Comparison of ENCODE assay signal across 11 cellular contexts in the genomic region with DNA sequence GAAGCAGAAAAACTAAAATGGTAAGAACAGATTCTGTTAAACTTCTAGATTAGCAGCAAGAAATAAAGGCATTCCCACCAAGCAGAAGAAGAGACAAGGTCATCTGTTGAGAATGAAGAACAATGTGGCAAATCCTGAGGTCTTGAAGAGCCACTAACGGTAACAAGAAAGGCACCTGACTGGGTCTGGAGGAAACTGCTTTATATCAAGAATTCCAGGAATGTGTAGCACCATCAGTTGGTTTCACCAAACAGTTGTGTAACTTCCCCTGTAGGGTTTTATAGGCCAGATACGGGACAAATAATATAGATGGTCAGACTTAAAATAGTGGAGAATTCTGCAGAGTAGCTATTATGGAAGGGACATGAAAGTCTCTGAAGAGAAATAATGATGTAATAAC. TPM values are rescaled to one million over a fixed set of nuclear protein-coding genes. Genes with fewer than 3 reads are reported as not detected.
DNase-seq lines count a peak whose midpoint lies in the region; ATAC-seq and TF ChIP-seq lines count a peak whose summit lies in the region.
"Had no signal": no experiment of that assay in that cellular context is flagged by ENCODE, and none has a peak within 500 bp of the region (broad histone marks: within the 10 kb centered on the region; RNA-seq: fewer than 3 reads in every experiment).

No MANE protein-coding gene starts in this region.

- no peak overlapping the region for H2AK5ac ChIP-seq in trophoblast cell (ENCODE audit: low read length)

- H3K9me3 ChIP-seq in RWPE2 (ENCODE audit: severe bottlenecking) (no peaks in the 10 kb centered on the region), trophoblast cell (ENCODE audit: insufficient read depth, low read depth, low read length) (no peaks in the 10 kb centered on the region)
- H3K9me3 ChIP-seq: MG63 had no signal

- H3K27ac ChIP-seq in RWPE2 (ENCODE audit: poor library complexity, severe bottlenecking) (no peak overlapping the region), trophoblast cell (ENCODE audit: low read depth, low read length) (peak overlapping the region; percentile 39)

- H3K23ac ChIP-seq in trophoblast cell (ENCODE audit: low read length), result no peak overlapping the region

- H2BK120ac ChIP-seq in trophoblast cell (ENCODE audit: insufficient read depth, low read length, poor library complexity), result no peak overlapping the region

- H3K14ac ChIP-seq in trophoblast cell (ENCODE audit: low read length), result no peak overlapping the region

- H3K4me3 ChIP-seq in RWPE2 (ENCODE audit: severe bottlenecking) (no peak overlapping the region), fibroblast of villous mesenchyme (ENCODE audit: low read depth, low read length) (no peak overlapping the region), trophoblast cell (ENCODE audit: low read depth, low read length) (no peak overlapping the region)
- H3K4me3 ChIP-seq: MG63, skin epidermis had no signal

- H3K4ac ChIP-seq in trophoblast cell (ENCODE audit: low read depth, low read length), result no peak overlapping the region

- H3K27me3 ChIP-seq in RWPE2 (ENCODE audit: insufficient read depth, poor library complexity, severe bottlenecking) (no peaks in the 10 kb centered on the region), trophoblast cell (ENCODE audit: insufficient read depth, low read length) (no peaks in the 10 kb centered on the region)
- H3K27me3 ChIP-seq: MG63 had no signal

- H3K4me2 ChIP-seq in trophoblast cell (ENCODE audit: low read length), result no peak overlapping the region

- no peak overlapping the region for H3K18ac ChIP-seq in trophoblast cell (ENCODE audit: low read length)

- H2BK5ac ChIP-seq in trophoblast cell (ENCODE audit: low read depth, low read length, poor library complexity), result no peak overlapping the region

- peaks cover 3% of the 10 kb centered on the region for H3K79me1 ChIP-seq in trophoblast cell (ENCODE audit: low read length)

- H3K79me2 ChIP-seq in trophoblast cell (ENCODE audit: control insufficient read depth, insufficient read depth, low read length, poor library complexity), result no peaks in the 10 kb centered on the region

- H2AFZ ChIP-seq in trophoblast cell (ENCODE audit: insufficient read depth, low read length, poor library complexity), result no peak overlapping the region

- DNase-seq in H4 (ENCODE audit: low spot score) (peak; percentile 31), RWPE2 (ENCODE audit: low spot score) (no peak), fibroblast of villous mesenchyme (ENCODE audit: low read depth) (peak; percentile 50), trophoblast cell (peak; percentile 32 to 70), NCI-H2171 treated with DMSO at 0.1 percent for 48 hours (lab: John Stamatoyannopoulos, UW) (no peak)
- DNase-seq in activated CD4-positive, CD25-positive, alpha-beta regulatory T cell (lab: John Stamatoyannopoulos, UW), result no peak
- DNase-seq: DMS 273 treated with DMSO at 0.1 percent for 48 hours, MG63, NCI-H446 treated with DMSO at 0.1 percent for 48 hours had no signal

- no peak overlapping the region for H3K9ac ChIP-seq in trophoblast cell (ENCODE audit: low read length)

- H4K8ac ChIP-seq in trophoblast cell (ENCODE audit: low read depth, low read length), result no peak overlapping the region

- TF ChIP-seq CTCF in RWPE2 (IDR thresholded peaks at IDR 0.05; ENCODE audit: poor library complexity, severe bottlenecking) (no peak), fibroblast of villous mesenchyme (IDR thresholded peaks at IDR 0.05; ENCODE audit: insufficient read depth, low read depth, low read length) (no peak)

- no peak overlapping the region for H4K12ac ChIP-seq in trophoblast cell (ENCODE audit: low read depth, low read length)

- no peak overlapping the region for H2BK12ac ChIP-seq in trophoblast cell (ENCODE audit: low read length)

- H3K4me1 ChIP-seq in RWPE2 (ENCODE audit: insufficient read depth, poor library complexity, severe bottlenecking) (peaks cover 4% of the 10 kb centered on the region), trophoblast cell (ENCODE audit: control insufficient read depth in 1 of 2, insufficient read depth in 2 of 2, low read length in 2 of 2) (peaks cover 3 to 6% of the 10 kb centered on the region in 2 experiments)

- H3K36me3 ChIP-seq in RWPE2 (ENCODE audit: low read depth) (peaks cover 9% of the 10 kb centered on the region), trophoblast cell (ENCODE audit: control insufficient read depth in 1 of 2, insufficient read depth in 2 of 2, low read length in 2 of 2) (peaks cover 0 to 2% of the 10 kb centered on the region in 2 experiments)

- ATAC-seq in RWPE2 (ENCODE audit: low read depth) (peak; percentile 64; the same call in 1 of the 3 replicates), GM21717 (IDR thresholded peaks at IDR 0.05; ENCODE audit: unreplicated experiment) (no peak)

- no peak overlapping the region for H4K91ac ChIP-seq in trophoblast cell (ENCODE audit: low read depth, low read length)

- WGBS in trophoblast cell (ENCODE audit: extremely low coverage, insufficient coverage, insufficient read length), result no CpG with 5 or more reads among the region's 2 CpGs

RNA-seq across cellular contexts. Expression of a gene that starts 57.3 kb away (rescaled TPM):
- 26.1 and 32.4 TPM in 2 replicates for total RNA-seq in H4 (2014; rRNA removed; shearing (Covaris generic))
- total RNA-seq in fibroblast of villous mesenchyme, result 72.5 and 91.1 TPM in 2 replicates
- 17.3 and 18.4 TPM in 2 replicates for polyA plus RNA-seq in trophoblast cell (2013)

Comparison
In these comparisons a context has a peak if more than half of its experiments do, and no peak if none do; other contexts are left out.
1. DNase-seq: peak in H4 (single experiment), fibroblast of villous mesenchyme (single experiment) and trophoblast cell (2 of 2); none in RWPE2 (single experiment), NCI-H2171 treated with DMSO at 0.1 percent for 48 hours (single experiment) and activated CD4-positive, CD25-positive, alpha-beta regulatory T cell (0 of 4).